Comparison of ENCODE assay signal across 11 cellular contexts in genomic region chr17:32348483-32348800, GRCh38. TPM values are rescaled to one million over a fixed set of nuclear protein-coding genes. Genes with fewer than 3 reads are reported as not detected.
DNase-seq lines count a peak whose midpoint lies in the region; ATAC-seq and TF ChIP-seq lines count a peak whose summit lies in the region.
"Had no signal": no experiment of that assay in that cellular context is flagged by ENCODE, and none has a peak within 500 bp of the region (broad histone marks: within the 10 kb centered on the region; RNA-seq: fewer than 3 reads in every experiment).

No MANE protein-coding gene starts in this region.

- peak overlapping the region; percentile 90; the same call in 1 of the 2 replicates for H3K27ac ChIP-seq in RWPE1
- no peak overlapping the region for H3K27ac ChIP-seq in colonic mucosa

- no peaks in the 10 kb centered on the region for H3K36me3 ChIP-seq in colonic mucosa

- POLR2A ChIA-PET in RWPE1 (lab: Yijun Ruan, JAX; ENCODE audit: low non-redundant PET) = no interaction called here

- H3K27ac Mint-ChIP-seq in T-helper 2 cell treated with Interferon-gamma antibody and Interleukin-4, amounts not matched to agents 5 μg/mL and 100 μg/mL, for 36 hours = no peak overlapping the region
- H3K27ac Mint-ChIP-seq in osteocyte (ENCODE audit: unreplicated experiment) = no peak overlapping the region

- H3K4me3 ChIP-seq in colonic mucosa = no peak overlapping the region

- DNase-seq in T-helper 2 cell treated with Interferon-gamma antibody and Interleukin-4, amounts not matched to agents 5 μg/mL and 100 μg/mL, for 36 hours (ENCODE audit: low spot score) = no peak
- DNase-seq in T-helper 2 cell (no peak), RWPE1 (ENCODE audit: low spot score) (no peak), colonic mucosa (peak; percentile 40), osteocyte (ENCODE audit: extremely low spot score, unreplicated experiment) (no peak), foreskin melanocyte (no peak)
- no peak for DNase-seq in stimulated activated CD4-positive, alpha-beta T cell treated with anti-CD3 and anti-CD28 coated beads, Interleukin-2, amount 100 ng/mL, for 24 hours
- DNase-seq: aorta, dorsolateral prefrontal cortex, PC-3 had no signal

- TF ChIP-seq CTCF in RWPE1 (conservative IDR thresholded peaks at IDR 0.05; ENCODE audit: low read depth) (no peak), colonic mucosa (IDR thresholded peaks at IDR 0.05) (no peak), osteocyte (IDR thresholded peaks at IDR 0.05) (no peak)

- H3K27me3 ChIP-seq in colonic mucosa = no peaks in the 10 kb centered on the region
- H3K27me3 ChIP-seq: dorsolateral prefrontal cortex had no signal

- intact Hi-C loops in colonic mucosa (cut with DNase I) = loop anchor here (10.0 kb wide), 1 partner anchor 96 kb away; the partner anchor contains the start of gene PSMD11

- H3K4me1 Mint-ChIP-seq in T-helper 2 cell treated with Interferon-gamma antibody and Interleukin-4, amounts not matched to agents 5 μg/mL and 100 μg/mL, for 36 hours (ENCODE audit: low read depth) = peaks cover 22% of the 10 kb centered on the region
- peaks cover 26% of the 10 kb centered on the region for H3K4me1 Mint-ChIP-seq in osteocyte (ENCODE audit: unreplicated experiment)

- no peaks in the 10 kb centered on the region for H3K9me3 ChIP-seq in colonic mucosa

- H3K9me3 Mint-ChIP-seq in T-helper 2 cell treated with Interferon-gamma antibody and Interleukin-4, amounts not matched to agents 5 μg/mL and 100 μg/mL, for 36 hours = no peaks in the 10 kb centered on the region
- no peaks in the 10 kb centered on the region for H3K9me3 Mint-ChIP-seq in osteocyte (ENCODE audit: unreplicated experiment)

- H3K4me3 Mint-ChIP-seq in T-helper 2 cell treated with Interferon-gamma antibody and Interleukin-4, amounts not matched to agents 5 μg/mL and 100 μg/mL, for 36 hours = peak overlapping the region; percentile 98
- H3K4me3 Mint-ChIP-seq in osteocyte (ENCODE audit: unreplicated experiment) = peak overlapping the region; percentile 99

- H3K9ac ChIP-seq in colonic mucosa (ENCODE audit: low read depth in 2 of 2, low read length in 2 of 2) = no peak overlapping the region

- H3K4me1 ChIP-seq in colonic mucosa = peaks cover 13% of the 10 kb centered on the region

- no peaks in the 10 kb centered on the region for H3K27me3 Mint-ChIP-seq in T-helper 2 cell treated with Interferon-gamma antibody and Interleukin-4, amounts not matched to agents 5 μg/mL and 100 μg/mL, for 36 hours (ENCODE audit: low read depth)
- H3K27me3 Mint-ChIP-seq in osteocyte (ENCODE audit: unreplicated experiment) = no peaks in the 10 kb centered on the region

- no peak for ATAC-seq in GM21360 (IDR thresholded peaks at IDR 0.05; ENCODE audit: unreplicated experiment)
- ATAC-seq: PC-3 had no signal

- peaks cover 33% of the 10 kb centered on the region for H3K36me3 Mint-ChIP-seq in T-helper 2 cell treated with Interferon-gamma antibody and Interleukin-4, amounts not matched to agents 5 μg/mL and 100 μg/mL, for 36 hours (ENCODE audit: low read depth)
- peaks cover 3% of the 10 kb centered on the region for H3K36me3 Mint-ChIP-seq in osteocyte (ENCODE audit: unreplicated experiment)

- CTCF ChIA-PET in RWPE1 (lab: Yijun Ruan, JAX) = no interaction called here

RNA-seq across cellular contexts. Expression of gene ZNF207, which starts 1.5 kb away (rescaled TPM):
- total RNA-seq in colonic mucosa (100 to 1,000 TPM; 147 to 151 TPM), osteocyte (144 and 153 TPM in 2 replicates)

RNA-seq across cellular contexts. Expression of gene C17orf75, which starts 6.5 kb away (rescaled TPM):
- total RNA-seq in colonic mucosa (10 to 100 TPM; 12.5 to 13.4 TPM), osteocyte (19.4 and 20.9 TPM in 2 replicates)
